1 cellular context compared by ENCODE assay signal in genomic region chr17:42744283-42744805, GRCh38.
TF ChIP-seq lines count a peak whose summit lies in the region.

No MANE protein-coding gene starts in this region.

TF ChIP-seq in HEK293, 187 proteins besides CTCF, POLR2A, EP300 and RAD21 (continued from another document):
- TF ChIP-seq, protein P1, sequence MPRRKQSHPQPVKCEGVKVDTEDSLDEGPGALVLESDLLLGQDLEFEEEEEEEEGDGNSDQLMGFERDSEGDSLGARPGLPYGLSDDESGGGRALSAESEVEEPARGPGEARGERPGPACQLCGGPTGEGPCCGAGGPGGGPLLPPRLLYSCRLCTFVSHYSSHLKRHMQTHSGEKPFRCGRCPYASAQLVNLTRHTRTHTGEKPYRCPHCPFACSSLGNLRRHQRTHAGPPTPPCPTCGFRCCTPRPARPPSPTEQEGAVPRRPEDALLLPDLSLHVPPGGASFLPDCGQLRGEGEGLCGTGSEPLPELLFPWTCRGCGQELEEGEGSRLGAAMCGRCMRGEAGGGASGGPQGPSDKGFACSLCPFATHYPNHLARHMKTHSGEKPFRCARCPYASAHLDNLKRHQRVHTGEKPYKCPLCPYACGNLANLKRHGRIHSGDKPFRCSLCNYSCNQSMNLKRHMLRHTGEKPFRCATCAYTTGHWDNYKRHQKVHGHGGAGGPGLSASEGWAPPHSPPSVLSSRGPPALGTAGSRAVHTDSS (tag by site-specific recombination; IDR thresholded peaks at IDR 0.05), result no peak
- TF ChIP-seq ZEB2 (tag by site-specific recombination; IDR thresholded peaks at IDR 0.05), result 0 out of 2 replicates have a peak, but pooled peaks have one; percentile 25
- TF ChIP-seq, protein P2, sequence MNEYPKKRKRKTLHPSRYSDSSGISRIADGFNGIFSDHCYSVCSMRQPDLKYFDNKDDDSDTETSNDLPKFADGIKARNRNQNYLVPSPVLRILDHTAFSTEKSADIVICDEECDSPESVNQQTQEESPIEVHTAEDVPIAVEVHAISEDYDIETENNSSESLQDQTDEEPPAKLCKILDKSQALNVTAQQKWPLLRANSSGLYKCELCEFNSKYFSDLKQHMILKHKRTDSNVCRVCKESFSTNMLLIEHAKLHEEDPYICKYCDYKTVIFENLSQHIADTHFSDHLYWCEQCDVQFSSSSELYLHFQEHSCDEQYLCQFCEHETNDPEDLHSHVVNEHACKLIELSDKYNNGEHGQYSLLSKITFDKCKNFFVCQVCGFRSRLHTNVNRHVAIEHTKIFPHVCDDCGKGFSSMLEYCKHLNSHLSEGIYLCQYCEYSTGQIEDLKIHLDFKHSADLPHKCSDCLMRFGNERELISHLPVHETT (tag by site-specific recombination; IDR thresholded peaks at IDR 0.05), result 0 out of 2 replicates have a peak, but pooled peaks have one; percentile 19
- peak; percentile 78 for TF ChIP-seq SP2 (tag by site-specific recombination; IDR thresholded peaks at IDR 0.05)
- no peak for TF ChIP-seq ZNF48 (tag by site-specific recombination; IDR thresholded peaks at IDR 0.05)
- TF ChIP-seq GLIS2 (tag by site-specific recombination; IDR thresholded peaks at IDR 0.05), result peak; percentile 84
- TF ChIP-seq KLF8 (tag by site-specific recombination; IDR thresholded peaks at IDR 0.05), result peak; percentile 65; the same call in 1 of the 2 replicates
- peak; percentile 88 for TF ChIP-seq ZFHX2 (tag by site-specific recombination; conservative IDR thresholded peaks at IDR 0.05)
- 0 out of 2 replicates have a peak, but pooled peaks have one; percentile 5 for TF ChIP-seq ZSCAN5A (tag by site-specific recombination; IDR thresholded peaks at IDR 0.05)
- peak; percentile 50; the same call in 1 of the 2 replicates for TF ChIP-seq GLIS1 (tag by site-specific recombination; IDR thresholded peaks at IDR 0.05)
- peak; percentile 98 for TF ChIP-seq ZBTB8A (tag by site-specific recombination; IDR thresholded peaks at IDR 0.05)
- peak; percentile 68 for TF ChIP-seq ZBTB48 (tag by site-specific recombination; IDR thresholded peaks at IDR 0.05)
- no peak for TF ChIP-seq ZNF391 (tag by site-specific recombination; IDR thresholded peaks at IDR 0.05; ENCODE audit: borderline replicate concordance, low read depth)
- TF ChIP-seq ZNF335 (tag by site-specific recombination; conservative IDR thresholded peaks at IDR 0.05), result peak; percentile 90
- peak; percentile 97 for TF ChIP-seq ZNF423 (tag by site-specific recombination; IDR thresholded peaks at IDR 0.05)
- no peak for TF ChIP-seq ZNF768 (tag by site-specific recombination; IDR thresholded peaks at IDR 0.05)
- TF ChIP-seq, protein P3, sequence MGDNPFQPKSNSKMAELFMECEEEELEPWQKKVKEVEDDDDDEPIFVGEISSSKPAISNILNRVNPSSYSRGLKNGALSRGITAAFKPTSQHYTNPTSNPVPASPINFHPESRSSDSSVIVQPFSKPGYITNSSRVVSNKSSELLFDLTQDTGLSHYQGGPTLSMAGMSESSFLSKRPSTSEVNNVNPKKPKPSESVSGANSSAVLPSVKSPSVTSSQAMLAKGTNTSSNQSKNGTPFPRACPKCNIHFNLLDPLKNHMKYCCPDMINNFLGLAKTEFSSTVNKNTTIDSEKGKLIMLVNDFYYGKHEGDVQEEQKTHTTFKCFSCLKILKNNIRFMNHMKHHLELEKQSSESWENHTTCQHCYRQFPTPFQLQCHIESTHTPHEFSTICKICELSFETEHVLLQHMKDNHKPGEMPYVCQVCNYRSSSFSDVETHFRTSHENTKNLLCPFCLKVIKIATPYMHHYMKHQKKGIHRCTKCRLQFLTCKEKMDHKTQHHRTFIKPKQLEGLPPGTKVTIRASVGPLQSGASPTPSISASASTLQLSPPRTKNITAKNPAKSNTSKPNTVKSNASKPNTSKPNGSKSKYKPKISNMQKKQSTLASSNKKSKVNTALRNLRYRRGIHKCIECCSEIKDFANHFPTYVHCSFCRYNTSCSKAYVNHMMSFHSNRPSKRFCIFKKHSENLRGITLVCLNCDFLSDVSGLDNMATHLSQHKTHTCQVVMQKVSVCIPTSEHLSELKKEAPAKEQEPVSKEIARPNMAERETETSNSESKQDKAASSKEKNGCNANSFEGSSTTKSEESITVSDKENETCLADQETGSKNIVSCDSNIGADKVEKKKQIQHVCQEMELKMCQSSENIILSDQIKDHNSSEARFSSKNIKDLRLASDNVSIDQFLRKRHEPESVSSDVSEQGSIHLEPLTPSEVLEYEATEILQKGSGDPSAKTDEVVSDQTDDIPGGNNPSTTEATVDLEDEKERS (tag by site-specific recombination; IDR thresholded peaks at IDR 0.05), result no peak
- TF ChIP-seq ZSCAN30 (tag by site-specific recombination; IDR thresholded peaks at IDR 0.05), result 0 out of 2 replicates have a peak, but pooled peaks have one; percentile 33
- peak; percentile 68; the same call in 1 of the 2 replicates for TF ChIP-seq ZBTB10 (tag by site-specific recombination; IDR thresholded peaks at IDR 0.05)
- TF ChIP-seq, protein P4, sequence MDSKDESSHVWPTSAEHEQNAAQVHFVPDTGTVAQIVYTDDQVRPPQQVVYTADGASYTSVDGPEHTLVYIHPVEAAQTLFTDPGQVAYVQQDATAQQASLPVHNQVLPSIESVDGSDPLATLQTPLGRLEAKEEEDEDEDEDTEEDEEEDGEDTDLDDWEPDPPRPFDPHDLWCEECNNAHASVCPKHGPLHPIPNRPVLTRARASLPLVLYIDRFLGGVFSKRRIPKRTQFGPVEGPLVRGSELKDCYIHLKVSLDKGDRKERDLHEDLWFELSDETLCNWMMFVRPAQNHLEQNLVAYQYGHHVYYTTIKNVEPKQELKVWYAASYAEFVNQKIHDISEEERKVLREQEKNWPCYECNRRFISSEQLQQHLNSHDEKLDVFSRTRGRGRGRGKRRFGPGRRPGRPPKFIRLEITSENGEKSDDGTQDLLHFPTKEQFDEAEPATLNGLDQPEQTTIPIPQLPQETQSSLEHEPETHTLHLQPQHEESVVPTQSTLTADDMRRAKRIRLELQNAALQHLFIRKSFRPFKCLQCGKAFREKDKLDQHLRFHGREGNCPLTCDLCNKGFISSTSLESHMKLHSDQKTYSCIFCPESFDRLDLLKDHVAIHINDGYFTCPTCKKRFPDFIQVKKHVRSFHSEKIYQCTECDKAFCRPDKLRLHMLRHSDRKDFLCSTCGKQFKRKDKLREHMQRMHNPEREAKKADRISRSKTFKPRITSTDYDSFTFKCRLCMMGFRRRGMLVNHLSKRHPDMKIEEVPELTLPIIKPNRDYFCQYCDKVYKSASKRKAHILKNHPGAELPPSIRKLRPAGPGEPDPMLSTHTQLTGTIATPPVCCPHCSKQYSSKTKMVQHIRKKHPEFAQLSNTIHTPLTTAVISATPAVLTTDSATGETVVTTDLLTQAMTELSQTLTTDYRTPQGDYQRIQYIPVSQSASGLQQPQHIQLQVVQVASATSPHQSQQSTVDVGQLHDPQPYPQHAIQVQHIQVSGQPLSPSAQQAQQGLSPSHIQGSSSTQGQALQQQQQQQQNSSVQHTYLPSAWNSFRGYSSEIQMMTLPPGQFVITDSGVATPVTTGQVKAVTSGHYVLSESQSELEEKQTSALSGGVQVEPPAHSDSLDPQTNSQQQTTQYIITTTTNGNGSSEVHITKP (tag by site-specific recombination; IDR thresholded peaks at IDR 0.05), result 0 out of 2 replicates have a peak, but pooled peaks have one; percentile 54
- TF ChIP-seq HOXD13 (CRISPR knock-in tag; IDR thresholded peaks at IDR 0.05; ENCODE audit: borderline replicate concordance), result no peak
- TF ChIP-seq ZNF280C (tag by site-specific recombination; IDR thresholded peaks at IDR 0.05), result no peak
- TF ChIP-seq ZBTB17 (tag by site-specific recombination; IDR thresholded peaks at IDR 0.05), result peak; percentile 79
- TF ChIP-seq EGR2 (tag by site-specific recombination; IDR thresholded peaks at IDR 0.05; ENCODE audit: low read depth), result peak; percentile 76
- no peak for TF ChIP-seq ZNF341 (tag by site-specific recombination; IDR thresholded peaks at IDR 0.05; ENCODE audit: low read depth)
- 0 out of 2 replicates have a peak, but pooled peaks have one; percentile 50 for TF ChIP-seq KLF16 (tag by site-specific recombination; IDR thresholded peaks at IDR 0.05)
- no peak for TF ChIP-seq KLF9 (tag by site-specific recombination; IDR thresholded peaks at IDR 0.05; ENCODE audit: low read depth)
- TF ChIP-seq ZNF76 (tag by site-specific recombination; IDR thresholded peaks at IDR 0.05; ENCODE audit: borderline replicate concordance, low read depth), result peak; percentile 64; the same call in 1 of the 2 replicates
